Comparison of ENCODE assay signal across 16 cellular contexts in genomic region chr9:105040462-105040861, GRCh38.
DNase-seq lines count a peak whose midpoint lies in the region; ATAC-seq and TF ChIP-seq lines count a peak whose summit lies in the region.
"Had no signal": no experiment of that assay in that cellular context is flagged by ENCODE, and none has a peak within 500 bp of the region (broad histone marks: within the 10 kb centered on the region; RNA-seq: fewer than 3 reads in every experiment).

No MANE protein-coding gene starts in this region.

- H3K23ac ChIP-seq in neuronal stem cell (ENCODE audit: low read depth, low read length, poor library complexity) = no peak overlapping the region

- no peak overlapping the region for H4K8ac ChIP-seq in neuronal stem cell (ENCODE audit: low read depth, low read length)

- no peaks in the 10 kb centered on the region for H3K9me3 ChIP-seq in Karpas-422 (ENCODE audit: low read length)
- H3K9me3 ChIP-seq in neuronal stem cell (replicated peaks in 1 of 2; ENCODE audit: control insufficient read depth in 2 of 2, insufficient read depth in 1 of 2, low read depth in 1 of 2, low read length in 2 of 2) = peaks cover 0 to 12% of the 10 kb centered on the region in 2 donors
- no peaks in the 10 kb centered on the region for H3K9me3 ChIP-seq in SK-N-SH

- H2AFZ ChIP-seq in Karpas-422 (ENCODE audit: low read length) = no peak overlapping the region
- no peak overlapping the region for H2AFZ ChIP-seq in neuronal stem cell (ENCODE audit: low read length)
- H2AFZ ChIP-seq in SK-N-SH (ENCODE audit: low read depth) = no peak overlapping the region
- H2AFZ ChIP-seq: GM23248 had no signal

- no peak for TF ChIP-seq RAD21 in SK-N-SH (IDR thresholded peaks at IDR 0.05; ENCODE audit: low read length)

- H2AK5ac ChIP-seq in neuronal stem cell (ENCODE audit: low read depth, low read length) = no peak overlapping the region

- H3K79me1 ChIP-seq in neuronal stem cell (ENCODE audit: low read depth, low read length) = no peaks in the 10 kb centered on the region

- no peak for TF ChIP-seq EP300 in SK-N-SH (IDR thresholded peaks at IDR 0.05; ENCODE audit: borderline replicate concordance in 1 of 2, low read depth in 1 of 2, low read length in 1 of 2)

- H3K27ac Mint-ChIP-seq in WTC11 = no peak overlapping the region
- H3K27ac Mint-ChIP-seq: B cell; CD8-positive, alpha-beta T cell; HFFc6 had no signal

- no peaks in the 10 kb centered on the region for H3K27me3 Mint-ChIP-seq in WTC11 (ENCODE audit: low read depth)

- H3K9me2 ChIP-seq in Karpas-422 (replicated peaks; ENCODE audit: insufficient read depth, low read length) (no peaks in the 10 kb centered on the region), SK-N-SH (no peaks in the 10 kb centered on the region)

- ATAC-seq in WTC11 = peak; percentile 80
- ATAC-seq: CD8-positive, alpha-beta T cell had no signal

- no peaks in the 10 kb centered on the region for H3K27me3 ChIP-seq in Karpas-422 (ENCODE audit: low read length)
- H3K27me3 ChIP-seq in neuronal stem cell (ENCODE audit: control insufficient read depth in 3 of 3, insufficient read depth in 3 of 3, low read depth in 1 of 3, low read length in 3 of 3) = no peaks in the 10 kb centered on the region
- no peaks in the 10 kb centered on the region for H3K27me3 ChIP-seq in SK-N-SH (ENCODE audit: insufficient read depth)

- H4K91ac ChIP-seq in neuronal stem cell (ENCODE audit: low read depth, low read length, poor library complexity) = no peak overlapping the region

- H2BK12ac ChIP-seq in neuronal stem cell (ENCODE audit: low read length) = no peak overlapping the region

- CTCF ChIA-PET in WTC11 (lab: Charles Lee) = no interaction called here
- CTCF ChIA-PET in SK-N-SH (lab: Yijun Ruan, JAX) = no interaction called here

- TF ChIP-seq CTCF in WTC11 (IDR thresholded peaks at IDR 0.05) (no peak), SK-N-SH (IDR thresholded peaks at IDR 0.05) (no peak)

- no peak overlapping the region for H3K4ac ChIP-seq in neuronal stem cell (ENCODE audit: low read length)

- H3K4me3 ChIP-seq in Karpas-422 (ENCODE audit: low read length) = no peak overlapping the region
- H3K4me3 ChIP-seq in neuronal stem cell (ENCODE audit: low read length in 2 of 2) = no peak overlapping the region
- no peak overlapping the region for H3K4me3 ChIP-seq in SK-N-SH (ENCODE audit: low read depth in 2 of 2, low read length in 1 of 2)
- H3K4me3 ChIP-seq: GM23248 had no signal

- DNase-seq in CD1c-positive myeloid dendritic cell (ENCODE audit: extremely low spot score) (peak; percentile 11), Karpas-422 (peak; percentile 44), WTC11 (ENCODE audit: low spot score) (no peak), neuronal stem cell (ENCODE audit: low spot score) (no peak), GM19240 (ENCODE audit: insufficient read length, low spot score) (no peak), cortex of kidney (lab: John Stamatoyannopoulos, UW) (no peak), SK-N-SH (no peak)
- DNase-seq: C1 segment of cervical spinal cord; CD8-positive, alpha-beta T cell; COR-L47; DND-41; GDM1; GM23248; HCEC 1CT; HFFc6 had no signal

- H3K9ac ChIP-seq in Karpas-422 (ENCODE audit: low read length) (no peak overlapping the region), neuronal stem cell (ENCODE audit: low read depth, low read length, poor library complexity) (no peak overlapping the region), SK-N-SH (no peak overlapping the region)
- H3K9ac ChIP-seq: GM23248 had no signal

- H4K20me1 ChIP-seq in Karpas-422 (ENCODE audit: insufficient read depth, low read depth, low read length) = no peaks in the 10 kb centered on the region
- no peaks in the 10 kb centered on the region for H4K20me1 ChIP-seq in SK-N-SH (ENCODE audit: insufficient read depth)

- no peak overlapping the region for H2BK15ac ChIP-seq in neuronal stem cell (ENCODE audit: low read length)

- no peaks in the 10 kb centered on the region for H3K79me2 ChIP-seq in Karpas-422 (ENCODE audit: low read length)
- no peaks in the 10 kb centered on the region for H3K79me2 ChIP-seq in SK-N-SH (ENCODE audit: insufficient read depth)

- peak overlapping the region; percentile 0 for H3K18ac ChIP-seq in neuronal stem cell (ENCODE audit: low read length)

- H3K4me1 Mint-ChIP-seq in WTC11 = peaks cover 29% of the 10 kb centered on the region

- H2BK120ac ChIP-seq in neuronal stem cell (ENCODE audit: low read depth, low read length) = no peak overlapping the region

- POLR2A ChIA-PET in WTC11 (lab: Charles Lee) (no interaction called here), SK-N-SH (lab: Yijun Ruan, JAX) (no interaction called here)

- peaks cover 4% of the 10 kb centered on the region for H3F3A ChIP-seq in SK-N-SH (replicated peaks; ENCODE audit: insufficient read depth)

- no peak overlapping the region for H3K27ac ChIP-seq in Karpas-422 (ENCODE audit: low read length)
- no peak overlapping the region for H3K27ac ChIP-seq in neuronal stem cell (replicated peaks; ENCODE audit: low read length)
- H3K27ac ChIP-seq in SK-N-SH (ENCODE audit: low read depth in 2 of 2, low read length in 1 of 2) = no peak overlapping the region
- H3K27ac ChIP-seq: GM23248 had no signal

- H3K9me3 Mint-ChIP-seq in WTC11 = peaks cover 10% of the 10 kb centered on the region
- H3K9me3 Mint-ChIP-seq: HFFc6 had no signal

- H3K36me3 Mint-ChIP-seq in WTC11 = no peaks in the 10 kb centered on the region
- H3K36me3 Mint-ChIP-seq: CD8-positive, alpha-beta T cell had no signal

- WGBS in neuronal stem cell (ENCODE audit: extremely low coverage in 2 of 2, insufficient read length in 2 of 2, insufficient replicate concordance in 1 of 2), 2 donors = no CpG with 5 or more reads among the region's 2 CpGs
- 50% methylated on average over 2 of the region's 2 CpGs for WGBS in SK-N-SH (ENCODE audit: low lambda C conversion rate)

- no peaks in the 10 kb centered on the region for H3K36me3 ChIP-seq in Karpas-422 (ENCODE audit: insufficient read depth, low read length)
- no peaks in the 10 kb centered on the region for H3K36me3 ChIP-seq in neuronal stem cell (replicated peaks in 1 of 2; ENCODE audit: control insufficient read depth in 2 of 2, insufficient read depth in 2 of 2, low read length in 2 of 2)
- H3K36me3 ChIP-seq in SK-N-SH (replicated peaks in 1 of 2; ENCODE audit: control insufficient read depth in 1 of 2, insufficient read depth in 2 of 2, low read length in 1 of 2) = peaks cover 0 to 4% of the 10 kb centered on the region in 2 experiments

- H3K4me1 ChIP-seq in Karpas-422 (ENCODE audit: low read length) (peaks cover 12% of the 10 kb centered on the region), neuronal stem cell (ENCODE audit: control insufficient read depth in 2 of 2, insufficient read depth in 1 of 2, low read depth in 1 of 2, low read length in 2 of 2) (peaks cover 0 to 4% of the 10 kb centered on the region in 2 donors), SK-N-SH (ENCODE audit: control insufficient read depth in 1 of 2, insufficient read depth in 2 of 2, low read depth in 1 of 2, low read length in 1 of 2) (peaks cover 0 to 4% of the 10 kb centered on the region in 2 experiments; a peak in 1 of 4 replicates)

- H3K4me2 ChIP-seq in Karpas-422 (ENCODE audit: low read depth, low read length, poor library complexity, severe bottlenecking) (no peak overlapping the region), neuronal stem cell (ENCODE audit: insufficient read depth, low read length, poor library complexity, severe bottlenecking) (no peak overlapping the region), SK-N-SH (no peak overlapping the region)

- no peak overlapping the region for H3K4me3 Mint-ChIP-seq in WTC11
- H3K4me3 Mint-ChIP-seq: B cell; CD8-positive, alpha-beta T cell; HFFc6 had no signal

- no peak overlapping the region for H2BK5ac ChIP-seq in neuronal stem cell (ENCODE audit: low read length)

- H3K14ac ChIP-seq in neuronal stem cell (ENCODE audit: low read length) = no peak overlapping the region

TF ChIP-seq in WTC11, 78 proteins besides CTCF, POLR2A, EP300 and RAD21 (continues in another document):
- TF ChIP-seq ZNF138 (CRISPR knock-in tag; conservative IDR thresholded peaks at IDR 0.05) = no peak
- no peak for TF ChIP-seq ATF3 (CRISPR knock-in tag; conservative IDR thresholded peaks at IDR 0.05)
- TF ChIP-seq ATF2 (CRISPR knock-in tag; IDR thresholded peaks at IDR 0.05; ENCODE audit: borderline replicate concordance, low read depth) = no peak
- TF ChIP-seq TCF7 (CRISPR knock-in tag; IDR thresholded peaks at IDR 0.05; ENCODE audit: low read depth) = no peak

TF ChIP-seq in SK-N-SH, 30 proteins besides CTCF, POLR2A, EP300 and RAD21:
- no peak for TF ChIP-seq FOXM1 (IDR thresholded peaks at IDR 0.05; ENCODE audit: low read depth)
TF ChIP-seq in SK-N-SH: peak in this region for 0.

Comparison
In these comparisons a context has a peak if more than half of its experiments do, and no peak if none do; other contexts are left out.
1. DNase-seq: peak in CD1c-positive myeloid dendritic cell (single experiment) and Karpas-422 (single experiment); none in WTC11 (single experiment), neuronal stem cell (single experiment), GM19240 (single experiment), cortex of kidney (single experiment) and SK-N-SH (single experiment).